11 cellular contexts compared by ENCODE assay signal in the genomic region with DNA sequence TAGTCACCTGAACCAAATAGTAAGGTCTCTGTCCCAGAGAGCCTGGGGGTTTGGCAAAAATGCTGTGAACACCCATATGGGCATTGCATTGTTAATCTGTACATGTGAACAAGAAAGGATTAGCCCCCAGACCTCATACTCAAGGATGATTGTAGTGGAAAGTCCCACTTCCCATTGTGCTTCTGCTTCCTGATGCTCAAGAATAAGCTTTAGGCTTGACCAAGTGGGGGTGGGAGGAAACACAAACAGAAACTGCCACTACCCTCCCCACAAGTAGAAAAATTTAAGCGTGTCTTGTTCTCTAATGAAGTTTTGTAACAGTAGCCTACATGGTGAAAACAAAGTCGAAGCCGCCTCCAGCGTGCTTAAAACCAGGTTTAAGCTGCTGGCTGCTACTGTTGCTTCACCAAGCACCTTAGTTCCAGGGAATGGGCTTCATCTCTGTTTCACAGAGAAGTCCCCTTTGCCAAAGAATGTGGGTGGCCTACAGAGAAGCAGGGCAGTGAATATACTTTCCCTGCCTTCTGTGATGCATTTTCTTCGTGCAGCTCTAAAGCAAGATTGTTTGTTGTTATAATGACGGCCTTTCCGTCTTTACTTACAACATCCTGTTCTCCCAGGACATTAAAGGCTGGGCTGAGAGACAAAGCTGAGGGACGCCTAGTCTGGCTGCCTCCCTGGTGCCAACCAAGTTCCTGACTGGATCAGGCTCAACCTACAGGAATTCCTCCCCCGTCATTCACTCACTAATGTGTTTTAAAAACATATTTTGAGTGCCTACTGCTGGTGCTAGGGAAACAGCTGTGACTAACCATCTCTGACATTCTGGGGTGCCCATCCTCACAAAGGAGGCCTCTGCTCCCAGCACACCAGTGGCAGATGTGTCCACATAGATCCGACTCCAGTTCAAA. TPM values are rescaled to one million over a fixed set of nuclear protein-coding genes. Genes with fewer than 3 reads are reported as not detected.
DNase-seq lines count a peak whose midpoint lies in the region; ATAC-seq and TF ChIP-seq lines count a peak whose summit lies in the region.
"Had no signal": no experiment of that assay in that cellular context is flagged by ENCODE, and none has a peak within 500 bp of the region (broad histone marks: within the 10 kb centered on the region; RNA-seq: fewer than 3 reads in every experiment).

No MANE protein-coding gene starts in this region.

- peaks cover 9% of the 10 kb centered on the region for H3K4me1 ChIP-seq in left ventricle myocardium inferior
- H3K4me1 ChIP-seq: psoas muscle had no signal

- DNase-seq in left ventricle myocardium inferior (no peak), Right ventricle myocardium inferior (ENCODE audit: missing footprints) (no peak), caudate nucleus (lab: John Stamatoyannopoulos, UW) (peak in 6 of 61 donors; percentile 13 to 37 (median 20)), iris pigment epithelial cell (ENCODE audit: low read depth) (peak; percentile 83), DMS 273 treated with DMSO at 0.1 percent for 48 hours (lab: John Stamatoyannopoulos, UW) (no peak), SW 1271 (lab: John Stamatoyannopoulos, UW) (no peak)
- DNase-seq in central memory CD4-positive, alpha-beta T cell: no peak
- DNase-seq in stimulated activated CD4-positive, alpha-beta T cell treated with anti-CD3 and anti-CD28 coated beads, Interleukin-4, amount 100 ng/mL, for 1 hour: no peak
- DNase-seq: activated CD4-positive, alpha-beta T cell treated with anti-CD3 and anti-CD28 coated beads, Interleukin-2, amount 50 U/mL, for 1 hour; psoas muscle; RPMI8226 had no signal

- no peak overlapping the region for H3K4me3 ChIP-seq in left ventricle myocardium inferior
- H3K4me3 ChIP-seq: psoas muscle had no signal

- H3K27me3 ChIP-seq in left ventricle myocardium inferior (ENCODE audit: low read depth): no peaks in the 10 kb centered on the region

- no peak for TF ChIP-seq CTCF in left ventricle myocardium inferior (IDR thresholded peaks at IDR 0.05; ENCODE audit: borderline replicate concordance)

- ATAC-seq in Right ventricle myocardium inferior: no peak

- intact Hi-C loops in left ventricle myocardium inferior (cut with micrococcal nuclease) (no loop called here), Right ventricle myocardium inferior (cut with DNase I) (no loop called here)

- no peaks in the 10 kb centered on the region for H3K9me3 ChIP-seq in left ventricle myocardium inferior (replicated peaks)
- H3K9me3 ChIP-seq: psoas muscle had no signal

- peak overlapping the region; percentile 73 for H3K27ac ChIP-seq in left ventricle myocardium inferior (replicated peaks)
- peak overlapping the region; percentile 79 for H3K27ac ChIP-seq in caudate nucleus (ENCODE audit: low read depth, low read length)
- H3K27ac ChIP-seq: psoas muscle had no signal

- H3K36me3 ChIP-seq in left ventricle myocardium inferior: no peaks in the 10 kb centered on the region

RNA-seq across cellular contexts. Expression of a gene that starts 32.1 kb away (rescaled TPM):
- total RNA-seq in left ventricle myocardium inferior (175 TPM), Right ventricle myocardium inferior (163 TPM)

RNA-seq across cellular contexts. Expression of a gene that starts 51.5 kb away (rescaled TPM):
- total RNA-seq in left ventricle myocardium inferior: 0.19 TPM
- 1.9 TPM for total RNA-seq in Right ventricle myocardium inferior
- total RNA-seq: psoas muscle had no signal

RNA-seq across cellular contexts. Expression of a gene that starts 55.0 kb away (rescaled TPM):
- total RNA-seq in left ventricle myocardium inferior: not detected
- not detected for total RNA-seq in Right ventricle myocardium inferior
- total RNA-seq: psoas muscle had no signal
